ENCODE assay signal across 31 cellular contexts in genomic region chr18:12462242-12462641, GRCh38. TPM values are rescaled to one million over a fixed set of nuclear protein-coding genes. Genes with fewer than 3 reads are reported as not detected.
"Had no signal": no experiment of that assay in that cellular context is flagged by ENCODE, and none has a peak within 500 bp of the region (broad histone marks: within the 10 kb centered on the region; RNA-seq: fewer than 3 reads in every experiment).

No MANE protein-coding gene starts in this region.

- H3K27me3 ChIP-seq: adrenal gland, body of pancreas had no signal

- H3K9me3 ChIP-seq: adrenal gland, body of pancreas had no signal

- H3K27ac Mint-ChIP-seq: activated CD4-positive, alpha-beta memory T cell treated with anti-CD3 and anti-CD28 coated beads, Interleukin-2, amount 10 ng/mL, durations not matched to agents 7 days and 5 days; activated naive CD4-positive, alpha-beta T cell treated with anti-CD3 and anti-CD28 coated beads for 36 hours; activated naive CD4-positive, alpha-beta T cell treated with anti-CD3 and anti-CD28 coated beads, Interleukin-2, amount 50 U/mL, for 72 hours; activated T-cell treated with anti-CD3 and anti-CD28 coated beads, Interleukin-2, amount 50 U/mL, for 24 hours; activated T-helper 1 cell treated with anti-CD3 and anti-CD28 coated beads, Interleukin-12 subunit alpha, Interleukin-12 subunit beta, Interleukin-2, Interleukin-4 antibody, amounts not matched to agents 30 ng/mL and 10 ng/mL and 1 ng/mL, durations not matched to agents 14 hours and 24 hours and 36 hours; T-cell; T-helper 17 cell had no signal

- H3K4me1 Mint-ChIP-seq: activated CD4-positive, alpha-beta memory T cell treated with anti-CD3 and anti-CD28 coated beads, Interleukin-2, amount 10 ng/mL, durations not matched to agents 7 days and 5 days; central memory CD8-positive, alpha-beta T cell; T-cell had no signal

- H3K4me3 ChIP-seq: adrenal gland, body of pancreas, K562, PC-9 had no signal

- H3K4me1 ChIP-seq: body of pancreas had no signal

- H3K27ac ChIP-seq: body of pancreas, PC-9, RWPE1, VCaP had no signal

- H3K36me3 Mint-ChIP-seq: activated naive CD4-positive, alpha-beta T cell treated with anti-CD3 and anti-CD28 coated beads, Interleukin-2, amount 50 U/mL, for 72 hours; T-cell had no signal

- H2AFZ ChIP-seq: PC-9 had no signal

- DNase-seq: activated CD4-positive, alpha-beta memory T cell treated with anti-CD3 and anti-CD28 coated beads, Interleukin-2, amount 10 ng/mL, durations not matched to agents 7 days and 5 days; activated CD4-positive, alpha-beta T cell treated with anti-CD3 and anti-CD28 coated beads for 1 hour; activated CD4-positive, alpha-beta T cell treated with anti-CD3 and anti-CD28 coated beads for 48 hours; activated CD4-positive, CD25-positive, alpha-beta regulatory T cell; activated CD8-positive, alpha-beta memory T cell treated with anti-CD3 and anti-CD28 coated beads for 24 hours; activated gamma-delta T cell treated with Interleukin-2 at 50 U/mL for 16 hours; activated naive CD4-positive, alpha-beta T cell treated with anti-CD3 and anti-CD28 coated beads for 36 hours; activated T-cell treated with anti-CD3 and anti-CD28 coated beads, Interleukin-2, amount 50 U/mL, for 24 hours; adrenal gland; body of pancreas; NCI-H1092 treated with DMSO at 0.1 percent for 48 hours; NCI-H1417; NCI-H146; NCI-H187; NCI-H2029 treated with DMSO at 0.1 percent for 48 hours; NCI-H2107; NCI-H2171 treated with DMSO at 0.1 percent for 48 hours; NCI-H2227 treated with DMSO at 0.1 percent for 48 hours; NCI-H446 treated with DMSO at 0.1 percent for 48 hours; NCI-H69; NK-92 treated with Interleukin-12 subunit alpha and Interleukin-12 subunit beta, amount 100 ng/mL, for 24 hours; PC-9; SIG-M5; T-cell; T-helper 17 cell had no signal

- H3K4me3 Mint-ChIP-seq: activated CD4-positive, alpha-beta memory T cell treated with anti-CD3 and anti-CD28 coated beads, Interleukin-2, amount 10 ng/mL, durations not matched to agents 7 days and 5 days; activated naive CD4-positive, alpha-beta T cell treated with anti-CD3 and anti-CD28 coated beads for 36 hours; activated T-cell treated with anti-CD3 and anti-CD28 coated beads, Interleukin-2, amount 50 U/mL, for 24 hours; activated T-helper 1 cell treated with anti-CD3 and anti-CD28 coated beads, Interleukin-12 subunit alpha, Interleukin-12 subunit beta, Interleukin-2, Interleukin-4 antibody, amounts not matched to agents 30 ng/mL and 10 ng/mL and 1 ng/mL, durations not matched to agents 14 hours and 24 hours and 36 hours; central memory CD8-positive, alpha-beta T cell; T-cell; T-helper 17 cell had no signal

- H3K9me3 Mint-ChIP-seq: activated CD4-positive, alpha-beta memory T cell treated with anti-CD3 and anti-CD28 coated beads, Interleukin-2, amount 10 ng/mL, durations not matched to agents 7 days and 5 days; activated naive CD4-positive, alpha-beta T cell treated with anti-CD3 and anti-CD28 coated beads for 36 hours; activated naive CD4-positive, alpha-beta T cell treated with anti-CD3 and anti-CD28 coated beads, Interleukin-2, amount 50 U/mL, for 72 hours; activated T-cell treated with anti-CD3 and anti-CD28 coated beads, Interleukin-2, amount 50 U/mL, for 24 hours; activated T-helper 1 cell treated with anti-CD3 and anti-CD28 coated beads, Interleukin-12 subunit alpha, Interleukin-12 subunit beta, Interleukin-2, Interleukin-4 antibody, amounts not matched to agents 30 ng/mL and 10 ng/mL and 1 ng/mL, durations not matched to agents 14 hours and 24 hours and 36 hours; central memory CD8-positive, alpha-beta T cell; T-cell had no signal

- H3K4me2 ChIP-seq: PC-9 had no signal

- H3K27me3 Mint-ChIP-seq: activated CD4-positive, alpha-beta memory T cell treated with anti-CD3 and anti-CD28 coated beads, Interleukin-2, amount 10 ng/mL, durations not matched to agents 7 days and 5 days; activated T-cell treated with anti-CD3 and anti-CD28 coated beads, Interleukin-2, amount 50 U/mL, for 24 hours; central memory CD8-positive, alpha-beta T cell; T-cell; T-helper 17 cell had no signal

RNA-seq across cellular contexts. Expression of gene PRELID3A, which starts 54.5 kb away (rescaled TPM):
- total RNA-seq: body of pancreas had no signal
